In the genomic region with DNA sequence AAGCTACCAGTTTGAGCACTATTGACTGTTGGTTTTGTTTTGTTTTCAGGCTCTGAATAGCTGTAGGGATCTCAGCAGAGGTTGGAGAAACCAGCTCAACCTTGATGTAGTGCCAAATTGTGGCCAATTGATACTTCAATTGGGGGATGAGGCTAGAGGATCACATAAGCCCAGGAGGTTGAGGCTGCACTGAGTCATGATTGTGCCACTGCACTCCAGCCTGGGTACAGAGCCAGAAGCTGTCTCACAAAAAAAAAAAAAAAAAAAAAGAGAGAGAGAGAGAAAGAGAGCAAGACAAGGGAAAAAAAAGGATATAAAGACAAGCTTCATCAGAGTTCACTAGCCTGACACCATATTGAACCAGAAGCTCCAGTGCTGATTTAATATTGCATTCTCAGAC, we compare ENCODE assay signal across 19 cellular contexts.
"Had no signal": no experiment of that assay in that cellular context is flagged by ENCODE, and none has a peak within 500 bp of the region (broad histone marks: within the 10 kb centered on the region; RNA-seq: fewer than 3 reads in every experiment).

No MANE protein-coding gene starts in this region.

- H3K4me3 ChIP-seq: ascending aorta, pancreas, sigmoid colon, stomach, thoracic aorta had no signal

- H3K36me3 ChIP-seq: ascending aorta, pancreas, sigmoid colon, stomach, thoracic aorta had no signal

- H3K4me1 ChIP-seq: ascending aorta, sigmoid colon had no signal

- DNase-seq: activated CD4-positive, CD25-positive, alpha-beta regulatory T cell treated with anti-CD3 and anti-CD28 coated beads, Interleukin-2, amount 50 U/mL, for 72 hours; activated naive CD4-positive, alpha-beta T cell treated with anti-CD3 and anti-CD28 coated beads for 36 hours; activated naive CD8-positive, alpha-beta T cell treated with anti-CD3 and anti-CD28 coated beads, Interleukin-2, amount 50 U/mL, for 24 hours; activated T-cell treated with anti-CD3 and anti-CD28 coated beads for 4 hours; hippocampal formation; pancreas; sigmoid colon; stimulated activated CD4-positive, alpha-beta T cell treated with anti-CD3 and anti-CD28 coated beads, Interleukin-12 subunit alpha, Interleukin-12 subunit beta, amount 100 ng/mL, for 4 hours; stimulated activated CD4-positive, alpha-beta T cell treated with anti-CD3 and anti-CD28 coated beads, Interleukin-2, amount 100 ng/mL, for 24 hours; stomach; T-helper 9 cell had no signal

- H3K27ac ChIP-seq: ascending aorta, pancreas, sigmoid colon, stomach, thoracic aorta had no signal

- FAIRE-seq: endometrium, keratinocyte, pancreas had no signal

- ATAC-seq: activated naive CD8-positive, alpha-beta T cell treated with anti-CD3 and anti-CD28 coated beads, Interleukin-2, amount 50 U/mL, for 24 hours; activated T-helper 17 cell treated with anti-CD3 and anti-CD28 coated beads, Interleukin-2, amount 50 U/mL, for 72 hours; esophagus mucosa; left lobe of liver; pancreas had no signal

- H3K27me3 Mint-ChIP-seq: activated naive CD8-positive, alpha-beta T cell treated with anti-CD3 and anti-CD28 coated beads, Interleukin-2, amount 50 U/mL, for 24 hours; activated T-helper 17 cell treated with anti-CD3 and anti-CD28 coated beads, Interleukin-2, amount 50 U/mL, for 72 hours had no signal

- H3K4me1 Mint-ChIP-seq: activated naive CD8-positive, alpha-beta T cell treated with anti-CD3 and anti-CD28 coated beads, Interleukin-2, amount 50 U/mL, for 24 hours; activated T-helper 17 cell treated with anti-CD3 and anti-CD28 coated beads, Interleukin-2, amount 50 U/mL, for 72 hours; neural crest cell had no signal

- H3K9me3 ChIP-seq: ascending aorta, pancreas, sigmoid colon, stomach, thoracic aorta had no signal

- H3K4me3 Mint-ChIP-seq: activated naive CD4-positive, alpha-beta T cell treated with anti-CD3 and anti-CD28 coated beads for 36 hours; activated naive CD8-positive, alpha-beta T cell treated with anti-CD3 and anti-CD28 coated beads, Interleukin-2, amount 50 U/mL, for 24 hours; activated T-helper 17 cell treated with anti-CD3 and anti-CD28 coated beads, Interleukin-2, amount 50 U/mL, for 72 hours; neural crest cell had no signal

- H3K27me3 ChIP-seq: ascending aorta, pancreas, sigmoid colon, stomach had no signal

- H3K27ac Mint-ChIP-seq: activated naive CD4-positive, alpha-beta T cell treated with anti-CD3 and anti-CD28 coated beads for 36 hours; activated naive CD8-positive, alpha-beta T cell treated with anti-CD3 and anti-CD28 coated beads, Interleukin-2, amount 50 U/mL, for 24 hours; activated T-helper 17 cell treated with anti-CD3 and anti-CD28 coated beads, Interleukin-2, amount 50 U/mL, for 72 hours had no signal

- H3K9me3 Mint-ChIP-seq: neural crest cell had no signal
